Comparison of ENCODE assay signal across 22 cellular contexts in genomic region chr6:163186527-163186926, GRCh38.
DNase-seq lines count a peak whose midpoint lies in the region; ATAC-seq and TF ChIP-seq lines count a peak whose summit lies in the region.
"Had no signal": no experiment of that assay in that cellular context is flagged by ENCODE, and none has a peak within 500 bp of the region (broad histone marks: within the 10 kb centered on the region; RNA-seq: fewer than 3 reads in every experiment).

No MANE protein-coding gene starts in this region.

- H3K36me3 Mint-ChIP-seq in GM23338 (ENCODE audit: low read depth) (no peaks in the 10 kb centered on the region), chondrocyte (ENCODE audit: low read depth) (no peaks in the 10 kb centered on the region)

- H3K9me3 Mint-ChIP-seq in GM23338 (no peaks in the 10 kb centered on the region), chondrocyte (ENCODE audit: low read depth) (no peaks in the 10 kb centered on the region)
- H3K9me3 Mint-ChIP-seq: CD4-positive, alpha-beta T cell had no signal

- TF ChIP-seq CTCF in GM23338 (conservative IDR thresholded peaks at IDR 0.05; ENCODE audit: low read depth in 2 of 2) = no peak
- TF ChIP-seq CTCF in chondrocyte (IDR thresholded peaks at IDR 0.05) = no peak

- H3K27ac Mint-ChIP-seq in GM23338 (no peak overlapping the region), chondrocyte (ENCODE audit: unreplicated experiment) (no peak overlapping the region)
- H3K27ac Mint-ChIP-seq: CD4-positive, alpha-beta T cell had no signal

- H3K79me2 ChIP-seq in GM23338 (replicated peaks; ENCODE audit: insufficient read depth) = no peaks in the 10 kb centered on the region

- H3K36me3 ChIP-seq in GM23338 (ENCODE audit: insufficient read depth) = no peaks in the 10 kb centered on the region
- H3K36me3 ChIP-seq: BLaER1 treated with 17β-estradiol and CSF1 and Interleukin-3, amounts not matched to agents 10 nM and 100 nM; SJCRH30 had no signal

- H3K4me1 ChIP-seq in GM23338 (ENCODE audit: insufficient read depth) = peaks cover 7% of the 10 kb centered on the region
- H3K4me1 ChIP-seq: SJCRH30 had no signal

- H3K4me1 Mint-ChIP-seq in GM23338 (peaks cover 40% of the 10 kb centered on the region), chondrocyte (ENCODE audit: low read depth) (peaks cover 2% of the 10 kb centered on the region)

- no peaks in the 10 kb centered on the region for H3K9me2 ChIP-seq in GM23338 (ENCODE audit: insufficient read depth)

- ATAC-seq in GM23338 = peak; percentile 18; the same call in 1 of the 3 replicates
- ATAC-seq: SK-N-SH treated with all-trans-retinoic acid at 6 μM for 48 hours had no signal

- H3K27me3 Mint-ChIP-seq in GM23338 (ENCODE audit: insufficient read depth, low read depth, poor library complexity) (peaks cover 4% of the 10 kb centered on the region), chondrocyte (ENCODE audit: low read depth) (no peaks in the 10 kb centered on the region)

- H3K4me3 ChIP-seq in GM23338 = no peak overlapping the region
- H3K4me3 ChIP-seq: BLaER1 treated with 17β-estradiol and CSF1 and Interleukin-3, amounts not matched to agents 10 nM and 100 nM; SJCRH30 had no signal

- H3K27me3 ChIP-seq in GM23338 (ENCODE audit: insufficient read depth) = no peaks in the 10 kb centered on the region
- H3K27me3 ChIP-seq in layer of hippocampus (ENCODE audit: control insufficient read depth, insufficient read depth, low read length) = no peaks in the 10 kb centered on the region
- H3K27me3 ChIP-seq: BLaER1 treated with 17β-estradiol and CSF1 and Interleukin-3, amounts not matched to agents 10 nM and 100 nM; SJCRH30 had no signal

- H3K4me3 Mint-ChIP-seq in GM23338 (no peak overlapping the region), chondrocyte (ENCODE audit: unreplicated experiment) (no peak overlapping the region)
- H3K4me3 Mint-ChIP-seq: CD4-positive, alpha-beta T cell had no signal

- no peaks in the 10 kb centered on the region for H3F3A ChIP-seq in GM23338 (replicated peaks; ENCODE audit: low read depth)

- H2AFZ ChIP-seq in GM23338 = peak overlapping the region; percentile 14; the same call in 1 of the 2 replicates

- no peak overlapping the region for H3K4me2 ChIP-seq in GM23338
- H3K4me2 ChIP-seq: BLaER1 treated with 17β-estradiol and CSF1 and Interleukin-3, amounts not matched to agents 10 nM and 100 nM; KMS-11 had no signal

- H3K27ac ChIP-seq in GM23338 (ENCODE audit: low read depth) (no peak overlapping the region), caudate nucleus (ENCODE audit: low read depth, low read length) (peak overlapping the region; percentile 99), layer of hippocampus (ENCODE audit: low read depth, low read length) (peak overlapping the region; percentile 99), substantia nigra (ENCODE audit: low read depth, low read length, poor library complexity, severe bottlenecking) (peak overlapping the region; percentile 97)
- H3K27ac ChIP-seq: BLaER1 treated with 17β-estradiol and CSF1 and Interleukin-3, amounts not matched to agents 10 nM and 100 nM; KMS-11; SJCRH30 had no signal

- DNase-seq in GM23338 (ENCODE audit: low spot score) (no peak), caudate nucleus (lab: John Stamatoyannopoulos, UW) (no peak), substantia nigra (lab: John Stamatoyannopoulos, UW) (no peak), chondrocyte (ENCODE audit: low spot score) (no peak), KG1 (lab: John Stamatoyannopoulos, UW) (no peak), SHP77 treated with DMSO at 0.1 percent for 48 hours (lab: John Stamatoyannopoulos, UW) (no peak)
- DNase-seq: AML-193; CD4-positive, alpha-beta T cell; GOT3; HCEC 1CT; IMR-90; NCI-H1048; NCI-H1417; NCI-H1694 treated with DMSO at 0.1 percent for 48 hours; NCI-H446; NCI-H524 treated with DMSO at 0.1 percent for 48 hours; NCI-H774 had no signal

- no peaks in the 10 kb centered on the region for H4K20me1 ChIP-seq in GM23338 (replicated peaks; ENCODE audit: insufficient read depth)
- H4K20me1 ChIP-seq: BLaER1 treated with 17β-estradiol and CSF1 and Interleukin-3, amounts not matched to agents 10 nM and 100 nM had no signal

TF ChIP-seq in GM23338, 12 proteins besides CTCF, POLR2A, EP300 and RAD21 (continues in another document):
- no peak for TF ChIP-seq EZH2phosphoT487 (IDR thresholded peaks at IDR 0.05; ENCODE audit: unreplicated experiment)
- no peak for TF ChIP-seq STAT1 (IDR thresholded peaks at IDR 0.05; ENCODE audit: unreplicated experiment)
- TF ChIP-seq ZNF331 (CRISPR knock-in tag; IDR thresholded peaks at IDR 0.05; ENCODE audit: low read depth) = no peak
- no peak for TF ChIP-seq ZNF114 (CRISPR knock-in tag; IDR thresholded peaks at IDR 0.05)
- TF ChIP-seq ZNF462 (CRISPR knock-in tag; IDR thresholded peaks at IDR 0.05) = no peak
- no peak for TF ChIP-seq ETS1 (IDR thresholded peaks at IDR 0.05)
- TF ChIP-seq JUNB (IDR thresholded peaks at IDR 0.05; ENCODE audit: unreplicated experiment) = no peak
- no peak for TF ChIP-seq NANOG (IDR thresholded peaks at IDR 0.05; ENCODE audit: borderline replicate concordance)
- no peak for TF ChIP-seq POLR2AphosphoS5 (IDR thresholded peaks at IDR 0.05; ENCODE audit: low read depth)
